10 cellular contexts compared by ENCODE assay signal in the genomic region with DNA sequence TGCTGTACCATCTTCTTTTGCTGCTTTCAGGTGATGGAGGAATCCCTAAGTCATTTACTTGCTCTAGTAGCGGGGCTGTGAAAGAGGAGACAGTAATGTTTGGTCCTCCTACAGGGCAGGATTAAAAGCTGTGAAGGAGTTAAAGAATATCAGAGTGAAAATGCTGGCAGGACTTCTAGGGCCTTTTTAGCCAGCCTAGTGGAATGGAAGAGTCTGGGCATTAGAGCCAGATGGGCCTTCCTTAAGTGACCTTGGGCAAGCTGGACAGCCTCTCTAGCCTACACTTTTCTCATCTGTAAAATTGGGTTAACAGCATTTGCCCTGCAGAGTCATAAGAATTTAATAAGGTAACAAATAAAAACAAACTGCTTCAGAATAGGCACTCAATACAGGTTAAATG.
DNase-seq lines count a peak whose midpoint lies in the region; ATAC-seq and TF ChIP-seq lines count a peak whose summit lies in the region.
"Had no signal": no experiment of that assay in that cellular context is flagged by ENCODE, and none has a peak within 500 bp of the region (broad histone marks: within the 10 kb centered on the region; RNA-seq: fewer than 3 reads in every experiment).

No MANE protein-coding gene starts in this region.

- intact Hi-C loops in Calu3 (cut with micrococcal nuclease; ENCODE audit: unreplicated experiment), result loop anchor here (2.0 kb wide), 1 partner anchor 73 kb away; no protein-coding TSS in a partner anchor
- intact Hi-C loops in ascending aorta (cut with DNase I), result loop anchor here (2.0 kb wide), 1 partner anchor 19 kb away; no protein-coding TSS in a partner anchor
- intact Hi-C loops in right cardiac atrium (cut with DNase I), result loop anchor here (2.0 to 10.0 kb wide), 6 partner anchors 21 to 279 kb away; no protein-coding TSS in a partner anchor

- H3K27ac ChIP-seq in ascending aorta, result peak overlapping the region; percentile 50 to 83
- H3K27ac ChIP-seq in right cardiac atrium (ENCODE audit: low read length), result peak overlapping the region; percentile 85

- no peaks in the 10 kb centered on the region for H3K9me3 ChIP-seq in ascending aorta
- no peaks in the 10 kb centered on the region for H3K9me3 ChIP-seq in right cardiac atrium (ENCODE audit: control insufficient read depth, low read length)

- H3K4me3 ChIP-seq in ascending aorta (peak overlapping the region; percentile 58 to 66), right cardiac atrium (ENCODE audit: low read length) (peak overlapping the region; percentile 52), foreskin fibroblast (ENCODE audit: low read depth in 1 of 2, low read length in 2 of 2) (peak overlapping the region in 1 of 2 donors; percentile 63)

- H3K36me3 ChIP-seq in ascending aorta, result no peaks in the 10 kb centered on the region

- ATAC-seq in right cardiac atrium, result peak in 1 of 2 donors; percentile 13
- no peak for ATAC-seq in GM18519 (IDR thresholded peaks at IDR 0.05; ENCODE audit: low FRiP score, unreplicated experiment)
- ATAC-seq in GM21825 (IDR thresholded peaks at IDR 0.05; ENCODE audit: unreplicated experiment), result no peak

- peaks cover 7 to 32% of the 10 kb centered on the region in 2 donors for H3K4me1 ChIP-seq in ascending aorta
- H3K4me1 ChIP-seq in right cardiac atrium (ENCODE audit: control insufficient read depth, insufficient read depth, low read length), result peaks cover 8% of the 10 kb centered on the region

- no peaks in the 10 kb centered on the region for H3K9me3 Mint-ChIP-seq in Calu3 (ENCODE audit: low read depth, unreplicated experiment)

- H3K27me3 Mint-ChIP-seq in Calu3 (ENCODE audit: unreplicated experiment), result no peaks in the 10 kb centered on the region

- peaks cover 10% of the 10 kb centered on the region for H3K36me3 Mint-ChIP-seq in Calu3 (ENCODE audit: insufficient read depth, unreplicated experiment)

- whole genome bisulfite sequencing in right cardiac atrium, result 52% methylated on average over 1 of the region's 1 CpG

- H3K4me1 Mint-ChIP-seq in Calu3 (ENCODE audit: low read depth, unreplicated experiment), result peaks cover 25% of the 10 kb centered on the region

- H3K4me3 Mint-ChIP-seq in Calu3 (ENCODE audit: low read depth, unreplicated experiment), result peak overlapping the region; percentile 73

- H3K27ac Mint-ChIP-seq in Calu3 (ENCODE audit: unreplicated experiment), result peak overlapping the region; percentile 4

- DNase-seq in Calu3, result no peak
- DNase-seq in ascending aorta (ENCODE audit: low spot score in 2 of 2), result no peak
- no peak for DNase-seq in right cardiac atrium
- DNase-seq in retina, result peak; percentile 40
- DNase-seq in foreskin fibroblast, result no peak
- no peak for DNase-seq in activated CD4-positive, alpha-beta T cell treated with anti-CD3 and anti-CD28 coated beads for 48 hours
- DNase-seq: activated CD8-positive, alpha-beta memory T cell treated with anti-CD3 and anti-CD28 coated beads, Interleukin-2, amount 50 U/mL, for 48 hours; stimulated activated CD4-positive, alpha-beta T cell treated with anti-CD3 and anti-CD28 coated beads, Interleukin-4, amount 100 ng/mL, for 1 hour had no signal

- CTCF ChIA-PET in Calu3 (lab: Charles Lee), result interaction anchor here (0.9 to 1.9 kb wide), 2 partner anchors 92 to 152 kb away, joined by 3 to 8 read pairs; no protein-coding TSS in a partner anchor

- TF ChIP-seq CTCF in Calu3 (IDR thresholded peaks at IDR 0.05; ENCODE audit: unreplicated experiment) (no peak), ascending aorta (IDR thresholded peaks at IDR 0.05) (no peak), foreskin fibroblast (IDR thresholded peaks at IDR 0.05; ENCODE audit: low read depth, low read length) (no peak)

- no peaks in the 10 kb centered on the region for H3K27me3 ChIP-seq in ascending aorta
- no peaks in the 10 kb centered on the region for H3K27me3 ChIP-seq in right cardiac atrium (ENCODE audit: control insufficient read depth, insufficient read depth)

- no TSS peak for BruUV-seq in Calu3 (replicated peaks; lab: Mats Ljungman, UMichigan)
